In the genomic region with DNA sequence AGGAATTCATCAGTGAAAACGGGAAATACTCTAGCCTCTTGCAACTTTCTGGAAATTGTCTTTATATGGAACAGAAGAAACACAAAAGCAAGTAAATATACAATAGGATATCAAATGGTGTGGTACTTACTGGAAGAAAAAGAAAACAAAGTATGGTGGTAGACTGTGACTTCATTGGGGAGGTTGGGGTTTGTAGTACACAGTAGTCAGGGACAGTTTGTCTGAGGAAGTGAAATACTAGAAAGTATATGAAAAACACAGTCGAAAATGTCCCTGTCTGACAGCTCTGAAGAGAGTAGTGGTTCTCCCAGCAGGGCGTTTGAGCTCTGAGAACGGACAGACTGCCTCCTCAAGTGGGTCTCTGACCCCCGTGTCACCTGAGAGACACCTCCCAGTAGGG, we compare ENCODE assay signal across 23 cellular contexts.
DNase-seq lines count a peak whose midpoint lies in the region; ATAC-seq and TF ChIP-seq lines count a peak whose summit lies in the region.
"Had no signal": no experiment of that assay in that cellular context is flagged by ENCODE, and none has a peak within 500 bp of the region (broad histone marks: within the 10 kb centered on the region; RNA-seq: fewer than 3 reads in every experiment).

No MANE protein-coding gene starts in this region.

- H3K27me3 ChIP-seq in neuronal stem cell (ENCODE audit: control insufficient read depth in 3 of 3, insufficient read depth in 3 of 3, low read depth in 1 of 3, low read length in 3 of 3) = no peaks in the 10 kb centered on the region
- H3K27me3 ChIP-seq: BE2C, esophagus squamous epithelium, tibial nerve had no signal

- H3K9me3 Mint-ChIP-seq in chondrocyte (ENCODE audit: low read depth) = peaks cover 10% of the 10 kb centered on the region

- no peak overlapping the region for H4K91ac ChIP-seq in neuronal stem cell (ENCODE audit: low read depth, low read length, poor library complexity)

- no peak overlapping the region for H3K9ac ChIP-seq in neuronal stem cell (ENCODE audit: low read depth, low read length, poor library complexity)

- no peaks in the 10 kb centered on the region for H3K36me3 ChIP-seq in neuronal stem cell (replicated peaks in 1 of 2; ENCODE audit: control insufficient read depth in 2 of 2, insufficient read depth in 2 of 2, low read length in 2 of 2)
- H3K36me3 ChIP-seq: BE2C, esophagus squamous epithelium, tibial nerve had no signal

- no peak overlapping the region for H2BK12ac ChIP-seq in neuronal stem cell (ENCODE audit: low read length)

- H3K27ac Mint-ChIP-seq in chondrocyte (ENCODE audit: unreplicated experiment) = no peak overlapping the region

- H3K79me1 ChIP-seq in neuronal stem cell (ENCODE audit: low read depth, low read length) = no peaks in the 10 kb centered on the region

- no peak overlapping the region for H3K14ac ChIP-seq in neuronal stem cell (ENCODE audit: low read length)

- H2AFZ ChIP-seq in neuronal stem cell (ENCODE audit: low read length) = no peak overlapping the region

- DNase-seq in GM12865 (ENCODE audit: low read depth) (peak; percentile 16), chondrocyte (ENCODE audit: low spot score) (no peak), NCI-H526 (lab: John Stamatoyannopoulos, UW) (no peak), neuronal stem cell (ENCODE audit: low spot score) (no peak)
- DNase-seq: activated CD4-positive, alpha-beta T cell treated with anti-CD3 and anti-CD28 coated beads, Interleukin-2, amount 50 U/mL, for 1 hour; activated naive CD4-positive, alpha-beta T cell treated with Interleukin-2 at 50 U/mL for 16 hours; activated T-cell treated with anti-CD3 and anti-CD28 coated beads for 4 hours; anterior cingulate cortex; BE2C; Calu3; effector CD4-positive, alpha-beta T cell; esophagus squamous epithelium; NCI-H187; nucleus accumbens; stimulated activated naive CD8-positive, alpha-beta T cell treated with anti-CD3 and anti-CD28 coated beads, Interleukin-15, Interleukin-2, amounts not matched to agents 100 U/mL and 50 U/mL, for 24 hours had no signal

- H2AK5ac ChIP-seq in neuronal stem cell (ENCODE audit: low read depth, low read length) = no peak overlapping the region

- H3K4me3 ChIP-seq in GM12865 (ENCODE audit: low read depth, low read length) (no peak overlapping the region), neuronal stem cell (ENCODE audit: low read length in 2 of 2) (no peak overlapping the region)
- H3K4me3 ChIP-seq: esophagus squamous epithelium, K562, tibial nerve had no signal

- ATAC-seq in GM19035 (IDR thresholded peaks at IDR 0.05; ENCODE audit: unreplicated experiment) (peak; percentile 65), HG02571 (IDR thresholded peaks at IDR 0.05; ENCODE audit: unreplicated experiment) (peak; percentile 56), HG03175 (IDR thresholded peaks at IDR 0.05; ENCODE audit: unreplicated experiment) (peak; percentile 57), HG03139 (IDR thresholded peaks at IDR 0.05; ENCODE audit: unreplicated experiment) (no peak)
- ATAC-seq: K562; sciatic nerve; stimulated activated naive CD8-positive, alpha-beta T cell treated with anti-CD3 and anti-CD28 coated beads, Interleukin-15, Interleukin-2, amounts not matched to agents 100 U/mL and 50 U/mL, for 24 hours had no signal

- H4K8ac ChIP-seq in neuronal stem cell (ENCODE audit: low read depth, low read length) = no peak overlapping the region

- no peak for TF ChIP-seq CTCF in GM12865 (IDR thresholded peaks at IDR 0.05; ENCODE audit: insufficient read depth, low read depth, low read length, missing control alignments)
- no peak for TF ChIP-seq CTCF in chondrocyte (IDR thresholded peaks at IDR 0.05)

- H3K4me3 Mint-ChIP-seq in chondrocyte (ENCODE audit: unreplicated experiment) = no peak overlapping the region
- H3K4me3 Mint-ChIP-seq: central memory CD8-positive, alpha-beta T cell had no signal

- H3K4ac ChIP-seq in neuronal stem cell (ENCODE audit: low read length) = no peak overlapping the region

- no peak overlapping the region for H2BK15ac ChIP-seq in neuronal stem cell (ENCODE audit: low read length)

- no peaks in the 10 kb centered on the region for H3K4me1 ChIP-seq in neuronal stem cell (ENCODE audit: control insufficient read depth in 2 of 2, insufficient read depth in 1 of 2, low read depth in 1 of 2, low read length in 2 of 2)
- H3K4me1 ChIP-seq: BE2C, esophagus squamous epithelium, tibial nerve had no signal

- H2BK120ac ChIP-seq in neuronal stem cell (ENCODE audit: low read depth, low read length) = no peak overlapping the region

- no peaks in the 10 kb centered on the region for H3K4me1 Mint-ChIP-seq in chondrocyte (ENCODE audit: low read depth)
- H3K4me1 Mint-ChIP-seq: central memory CD8-positive, alpha-beta T cell had no signal

- H3K36me3 Mint-ChIP-seq in chondrocyte (ENCODE audit: low read depth) = no peaks in the 10 kb centered on the region

- no peak overlapping the region for H3K23ac ChIP-seq in neuronal stem cell (ENCODE audit: low read depth, low read length, poor library complexity)

- no peak overlapping the region for H3K27ac ChIP-seq in neuronal stem cell (replicated peaks; ENCODE audit: low read length)
- H3K27ac ChIP-seq: esophagus squamous epithelium, tibial nerve had no signal

- H3K4me2 ChIP-seq in neuronal stem cell (ENCODE audit: insufficient read depth, low read length, poor library complexity, severe bottlenecking) = no peak overlapping the region

- H3K9me3 ChIP-seq in neuronal stem cell (replicated peaks in 1 of 2; ENCODE audit: control insufficient read depth in 2 of 2, insufficient read depth in 1 of 2, low read depth in 1 of 2, low read length in 2 of 2) = no peaks in the 10 kb centered on the region
- H3K9me3 ChIP-seq: BE2C, esophagus squamous epithelium, tibial nerve had no signal

- no peak overlapping the region for H3K18ac ChIP-seq in neuronal stem cell (ENCODE audit: low read length)

- no peak overlapping the region for H2BK5ac ChIP-seq in neuronal stem cell (ENCODE audit: low read length)

- WGBS in neuronal stem cell (ENCODE audit: extremely low coverage in 2 of 2, insufficient read length in 2 of 2, insufficient replicate concordance in 1 of 2), 2 donors = no CpG with 5 or more reads among the region's 5 CpGs

- peaks cover 7% of the 10 kb centered on the region for H3K27me3 Mint-ChIP-seq in chondrocyte (ENCODE audit: low read depth)
- H3K27me3 Mint-ChIP-seq: central memory CD8-positive, alpha-beta T cell had no signal
